Comparison of ENCODE assay signal across 16 cellular contexts in the genomic region with DNA sequence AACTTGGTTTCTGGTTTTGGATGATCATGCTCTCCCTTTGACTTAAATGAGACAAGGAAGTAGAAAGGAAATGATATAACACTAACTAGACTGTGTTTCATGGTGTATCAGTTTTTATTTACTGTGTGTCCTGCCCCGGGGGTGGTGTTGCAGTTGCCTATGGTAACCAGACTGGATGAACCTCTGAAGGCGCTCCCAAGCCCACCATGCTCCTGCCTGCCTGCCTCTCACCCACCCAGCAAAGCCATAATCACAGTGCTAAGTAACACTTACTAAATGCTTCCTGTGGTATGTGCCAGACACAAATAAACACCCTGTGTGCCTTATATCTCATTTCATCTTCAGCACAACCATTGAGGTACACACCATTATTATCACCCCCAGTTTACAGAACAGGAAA. TPM values are rescaled to one million over a fixed set of nuclear protein-coding genes. Genes with fewer than 3 reads are reported as not detected.
DNase-seq lines count a peak whose midpoint lies in the region; ATAC-seq and TF ChIP-seq lines count a peak whose summit lies in the region.
"Had no signal": no experiment of that assay in that cellular context is flagged by ENCODE, and none has a peak within 500 bp of the region (broad histone marks: within the 10 kb centered on the region; RNA-seq: fewer than 3 reads in every experiment).

No MANE protein-coding gene starts in this region.

- CTCF ChIA-PET in Calu3 (lab: Charles Lee), result interaction anchor here (1.1 to 2.6 kb wide), 2 partner anchors 19 to 24 kb away, joined by 4 to 10 read pairs; no protein-coding TSS in a partner anchor

- no peaks in the 10 kb centered on the region for H3K27me3 ChIP-seq in Loucy (ENCODE audit: insufficient read depth, low read length, poor library complexity, severe bottlenecking)

- no TSS peak for BruUV-seq in Calu3 (replicated peaks; lab: Mats Ljungman, UMichigan)

- no peak overlapping the region for H3K4me3 ChIP-seq in Loucy (ENCODE audit: low read length, poor library complexity, severe bottlenecking)
- H3K4me3 ChIP-seq: HAP-1 had no signal

- H2AFZ ChIP-seq in Loucy (ENCODE audit: low read length), result peak overlapping the region; percentile 20; the same call in 1 of the 2 replicates

- no peaks in the 10 kb centered on the region for H3K9me3 ChIP-seq in Loucy (ENCODE audit: insufficient read depth, low read depth, low read length)
- H3K9me3 ChIP-seq: BE2C, HAP-1 had no signal

- peaks cover 13% of the 10 kb centered on the region for H3K4me1 ChIP-seq in Loucy (ENCODE audit: insufficient read depth, low read length, poor library complexity, severe bottlenecking)
- H3K4me1 ChIP-seq: BE2C, HAP-1 had no signal

- ATAC-seq in esophagus mucosa (peak; percentile 14), GM21360 (IDR thresholded peaks at IDR 0.05; ENCODE audit: unreplicated experiment) (no peak)

- no peak for TF ChIP-seq CTCF in Calu3 (IDR thresholded peaks at IDR 0.05; ENCODE audit: unreplicated experiment)
- TF ChIP-seq CTCF in Loucy (conservative IDR thresholded peaks at IDR 0.05; ENCODE audit: low read length), result no peak

- H3K9me2 ChIP-seq in Loucy (replicated peaks; ENCODE audit: low read depth, low read length), result no peaks in the 10 kb centered on the region

- intact Hi-C loops in Calu3 (cut with micrococcal nuclease; ENCODE audit: unreplicated experiment), result no loop called here

- no peaks in the 10 kb centered on the region for H4K20me1 ChIP-seq in Loucy (ENCODE audit: insufficient read depth, low read length, poor library complexity, severe bottlenecking)

- no peaks in the 10 kb centered on the region for H3K36me3 Mint-ChIP-seq in Calu3 (ENCODE audit: insufficient read depth, unreplicated experiment)
- H3K36me3 Mint-ChIP-seq: CD4-positive, CD25-positive, alpha-beta regulatory T cell; CD8-positive, alpha-beta memory T cell had no signal

- H3K79me2 ChIP-seq in Loucy (ENCODE audit: insufficient read depth, low read length), result no peaks in the 10 kb centered on the region

- no peaks in the 10 kb centered on the region for H3K36me3 ChIP-seq in Loucy (ENCODE audit: insufficient read depth, low read length)
- H3K36me3 ChIP-seq: BE2C, HAP-1 had no signal

- no peaks in the 10 kb centered on the region for H3K9me3 Mint-ChIP-seq in Calu3 (ENCODE audit: low read depth, unreplicated experiment)
- H3K9me3 Mint-ChIP-seq: CD4-positive, CD25-positive, alpha-beta regulatory T cell; CD8-positive, alpha-beta memory T cell had no signal

- no peak overlapping the region for H3K4me3 Mint-ChIP-seq in Calu3 (ENCODE audit: low read depth, unreplicated experiment)
- H3K4me3 Mint-ChIP-seq: CD4-positive, CD25-positive, alpha-beta regulatory T cell; CD8-positive, alpha-beta memory T cell had no signal

- no peaks in the 10 kb centered on the region for H3K27me3 Mint-ChIP-seq in Calu3 (ENCODE audit: unreplicated experiment)

- no peak overlapping the region for H3K9ac ChIP-seq in Loucy (ENCODE audit: low read depth, low read length, poor library complexity, severe bottlenecking)

- no peaks in the 10 kb centered on the region for H3F3A ChIP-seq in Loucy (ENCODE audit: low read depth)

- no peak overlapping the region for H3K4me2 ChIP-seq in Loucy (ENCODE audit: low read depth, low read length, poor library complexity, severe bottlenecking)

- DNase-seq in Calu3 (no peak), kidney tubule cell (ENCODE audit: low spot score) (peak; percentile 47), NCI-H128 (lab: John Stamatoyannopoulos, UW; ENCODE audit: unreplicated experiment) (no peak), HPDE6-E6E7 (ENCODE audit: extremely low spot score) (no peak)
- DNase-seq: BE2C; C1 segment of cervical spinal cord; CD4-positive, CD25-positive, alpha-beta regulatory T cell; CD8-positive, alpha-beta memory T cell; COR-L47 had no signal

- peaks cover 46% of the 10 kb centered on the region for H3K4me1 Mint-ChIP-seq in Calu3 (ENCODE audit: low read depth, unreplicated experiment)
- H3K4me1 Mint-ChIP-seq: CD4-positive, CD25-positive, alpha-beta regulatory T cell; CD8-positive, alpha-beta memory T cell had no signal

- H3K27ac Mint-ChIP-seq in Calu3 (ENCODE audit: unreplicated experiment), result peak overlapping the region; percentile 54
- H3K27ac Mint-ChIP-seq: CD4-positive, CD25-positive, alpha-beta regulatory T cell; CD8-positive, alpha-beta memory T cell had no signal

RNA-seq across cellular contexts. Expression of gene GCM1, which starts 17.8 kb away (rescaled TPM):
- total RNA-seq in Calu3 (2022), result 0.38 and 0.47 TPM in 2 replicates
- total RNA-seq in esophagus mucosa, result not detected
- total RNA-seq: A172; CD8-positive, alpha-beta memory T cell; H4; HT1080 had no signal
